ENCODE assay signal across 28 cellular contexts in genomic region chr6:147954938-147955337, GRCh38.
"Had no signal": no experiment of that assay in that cellular context is flagged by ENCODE, and none has a peak within 500 bp of the region (broad histone marks: within the 10 kb centered on the region; RNA-seq: fewer than 3 reads in every experiment).

No MANE protein-coding gene starts in this region.

- ATAC-seq: activated CD4-positive, CD25-positive, alpha-beta regulatory T cell treated with anti-CD3 and anti-CD28 coated beads, Interleukin-2, amount 50 U/mL, for 24 hours; effector memory CD8-positive, alpha-beta T cell; left colon; right lobe of liver had no signal

- H3K27ac ChIP-seq: adrenal gland, ascending aorta, esophagus muscularis mucosa, neutrophil, right lobe of liver, transverse colon, uterus, VCaP had no signal

- H3K4me1 ChIP-seq: adrenal gland, ascending aorta, right lobe of liver, uterus had no signal

- H3K27me3 ChIP-seq: adrenal gland, ascending aorta, esophagus muscularis mucosa, neutrophil, right lobe of liver, transverse colon, uterus had no signal

- H3K36me3 ChIP-seq: adrenal gland, ascending aorta, esophagus muscularis mucosa, neutrophil, right lobe of liver, transverse colon, uterus had no signal

- DNase-seq: activated CD4-positive, alpha-beta memory T cell treated with anti-CD3 and anti-CD28 coated beads for 36 hours; activated CD4-positive, alpha-beta T cell treated with anti-CD3 and anti-CD28 coated beads for 48 hours; activated CD8-positive, alpha-beta memory T cell treated with anti-CD3 and anti-CD28 coated beads, Interleukin-2, amount 50 U/mL, for 4 hours; activated effector memory CD4-positive, alpha-beta T cell treated with anti-CD3 and anti-CD28 coated beads, Interleukin-2, amount 50 U/mL, for 16 hours; activated naive CD4-positive, alpha-beta T cell treated with anti-CD3 and anti-CD28 coated beads for 36 hours; activated naive CD8-positive, alpha-beta T cell treated with anti-CD3 and anti-CD28 coated beads for 36 hours; activated T-cell treated with anti-CD3 and anti-CD28 coated beads, Interleukin-2, amount 50 U/mL, for 1 hour; adrenal gland; caudate nucleus; cortex of kidney; effector memory CD8-positive, alpha-beta T cell; foreskin melanocyte; left colon; naive B cell; nephron progenitor cell; right lobe of liver; stimulated activated CD4-positive, alpha-beta T cell treated with anti-CD3 and anti-CD28 coated beads, Interleukin-2, amount 100 ng/mL, for 48 hours; stimulated activated naive CD4-positive, alpha-beta T cell treated with Interleukin-2 at 50 U/mL for 16 hours; T-helper 9 cell; transverse colon; uterus had no signal

- FAIRE-seq: islet of Langerhans, TTC549 had no signal

- H3K9me3 ChIP-seq: adrenal gland, ascending aorta, esophagus muscularis mucosa, neutrophil, right lobe of liver, transverse colon, uterus had no signal

- H3K4me3 ChIP-seq: adrenal gland, ascending aorta, esophagus muscularis mucosa, right lobe of liver, transverse colon, uterus had no signal
